17 cellular contexts compared by ENCODE assay signal in genomic region chr15:76203346-76203745, GRCh38.
DNase-seq lines count a peak whose midpoint lies in the region; ATAC-seq and TF ChIP-seq lines count a peak whose summit lies in the region.
"Had no signal": no experiment of that assay in that cellular context is flagged by ENCODE, and none has a peak within 500 bp of the region (broad histone marks: within the 10 kb centered on the region; RNA-seq: fewer than 3 reads in every experiment).

No MANE protein-coding gene starts in this region.

- BruUV-seq in IMR-90 (replicated peaks; lab: Mats Ljungman, UMichigan): no TSS peak

- no peak overlapping the region for H3K4ac ChIP-seq in IMR-90 (ENCODE audit: low read depth, low read length)

- no peaks in the 10 kb centered on the region for H3K27me3 Mint-ChIP-seq in central memory CD8-positive, alpha-beta T cell
- peaks cover 5% of the 10 kb centered on the region for H3K27me3 Mint-ChIP-seq in neural progenitor cell (ENCODE audit: insufficient read depth, low read depth)
- H3K27me3 Mint-ChIP-seq: B cell had no signal

- H3K36me3 ChIP-seq in IMR-90 (ENCODE audit: control insufficient read depth, insufficient read depth, low read length): peaks cover 2% of the 10 kb centered on the region; the same call in 1 of the 2 replicates
- H3K36me3 ChIP-seq in neural progenitor cell: no peaks in the 10 kb centered on the region
- H3K36me3 ChIP-seq in left ventricle myocardium inferior: no peaks in the 10 kb centered on the region

- no peak overlapping the region for H4K91ac ChIP-seq in IMR-90 (ENCODE audit: insufficient read depth, low read depth, low read length)

- peak overlapping the region; percentile 3 for H2AK9ac ChIP-seq in IMR-90 (replicated peaks; ENCODE audit: low read depth, low read length, poor library complexity)

- H3K4me2 ChIP-seq in IMR-90 (ENCODE audit: low read depth, low read length) (no peak overlapping the region), neural progenitor cell (no peak overlapping the region)
- H3K4me2 ChIP-seq: BLaER1 treated with 17β-estradiol and CSF1 and Interleukin-3, amounts not matched to agents 10 nM and 100 nM had no signal

- no peaks in the 10 kb centered on the region for H3K4me1 Mint-ChIP-seq in central memory CD8-positive, alpha-beta T cell
- peaks cover 20% of the 10 kb centered on the region for H3K4me1 Mint-ChIP-seq in neural progenitor cell
- H3K4me1 Mint-ChIP-seq: B cell had no signal

- no peak overlapping the region for H2AK5ac ChIP-seq in IMR-90 (ENCODE audit: low read depth, low read length)

- H2AFZ ChIP-seq in IMR-90 (replicated peaks; ENCODE audit: low read length, poor library complexity) (no peak overlapping the region), neural progenitor cell (replicated peaks) (no peak overlapping the region)

- H2BK120ac ChIP-seq in IMR-90 (ENCODE audit: low read depth, low read length): no peak overlapping the region

- H3K27me3 ChIP-seq in IMR-90 (ENCODE audit: control insufficient read depth, insufficient read depth, low read length) (no peaks in the 10 kb centered on the region), neural progenitor cell (no peaks in the 10 kb centered on the region), left ventricle myocardium inferior (ENCODE audit: low read depth) (no peaks in the 10 kb centered on the region)
- H3K27me3 ChIP-seq: BLaER1 treated with 17β-estradiol and CSF1 and Interleukin-3, amounts not matched to agents 10 nM and 100 nM had no signal

- dilution Hi-C loops in IMR-90 (cut with HindIII; ENCODE audit: low sequenced_read_pairs, unreplicated experiment): no loop called here

- H3K14ac ChIP-seq in IMR-90 (replicated peaks; ENCODE audit: low read depth, low read length): no peak overlapping the region

- H3K9ac ChIP-seq in IMR-90 (ENCODE audit: low read depth, low read length) (no peak overlapping the region), neural progenitor cell (no peak overlapping the region)
- H3K9ac ChIP-seq: BLaER1 treated with 17β-estradiol and CSF1 and Interleukin-3, amounts not matched to agents 10 nM and 100 nM had no signal

- H4K20me1 ChIP-seq in IMR-90 (ENCODE audit: insufficient read depth, low read length) (no peaks in the 10 kb centered on the region; the same call in none of the 2 replicates), neural progenitor cell (ENCODE audit: low read depth) (no peaks in the 10 kb centered on the region)

- no peak overlapping the region for H2BK15ac ChIP-seq in IMR-90 (ENCODE audit: low read depth, low read length)

- H3K79me1 ChIP-seq in IMR-90 (ENCODE audit: low read depth in 1 of 2, low read length in 2 of 2): 0 out of 4 replicates have a peak, but pooled peaks cover 0 to 3% of the 10 kb centered on the region in 2 experiments

- no peak overlapping the region for H2BK5ac ChIP-seq in IMR-90 (ENCODE audit: low read depth, low read length, poor library complexity, severe bottlenecking)

- peaks cover 7% of the 10 kb centered on the region for H3K4me1 ChIP-seq in IMR-90 (ENCODE audit: control insufficient read depth, insufficient read depth, low read length)
- peaks cover 12% of the 10 kb centered on the region for H3K4me1 ChIP-seq in neural progenitor cell
- peaks cover 32% of the 10 kb centered on the region for H3K4me1 ChIP-seq in left ventricle myocardium inferior

- H3K27ac ChIP-seq in IMR-90 (ENCODE audit: insufficient read depth, low read length) (no peak overlapping the region), neural progenitor cell (no peak overlapping the region), left ventricle myocardium inferior (replicated peaks) (no peak overlapping the region)
- H3K27ac ChIP-seq: BLaER1 treated with 17β-estradiol and CSF1 and Interleukin-3, amounts not matched to agents 10 nM and 100 nM had no signal

- POLR2A ChIA-PET in IMR-90 (lab: Charles Lee; ENCODE audit: unreplicated experiment): no interaction called here

- peaks cover 11% of the 10 kb centered on the region for H3K9me1 ChIP-seq in IMR-90 (ENCODE audit: insufficient read depth, low read length)

- H3F3A ChIP-seq in neural progenitor cell (ENCODE audit: low read depth): no peaks in the 10 kb centered on the region

- intact Hi-C loops in IMR-90 (cut with micrococcal nuclease): no loop called here
- intact Hi-C loops in left ventricle myocardium inferior (cut with micrococcal nuclease): no loop called here

- peak overlapping the region; percentile 62 for H3K27ac Mint-ChIP-seq in central memory CD8-positive, alpha-beta T cell (ENCODE audit: low read depth)
- H3K27ac Mint-ChIP-seq in neural progenitor cell: peak overlapping the region; percentile 53
- H3K27ac Mint-ChIP-seq: B cell; CD8-positive, alpha-beta T cell; H9 had no signal

- no peak overlapping the region for H3K4me3 ChIP-seq in IMR-90 (ENCODE audit: insufficient read depth, low read depth, low read length)
- no peak overlapping the region for H3K4me3 ChIP-seq in neural progenitor cell
- H3K4me3 ChIP-seq in left ventricle myocardium inferior: no peak overlapping the region
- H3K4me3 ChIP-seq: BLaER1 treated with 17β-estradiol and CSF1 and Interleukin-3, amounts not matched to agents 10 nM and 100 nM; GM12878 had no signal

- no peaks in the 10 kb centered on the region for H3K9me3 ChIP-seq in IMR-90 (ENCODE audit: control insufficient read depth, insufficient read depth, low read length)
- H3K9me3 ChIP-seq in neural progenitor cell (ENCODE audit: low read depth): no peaks in the 10 kb centered on the region
- H3K9me3 ChIP-seq in left ventricle myocardium inferior (replicated peaks): no peaks in the 10 kb centered on the region
- H3K9me3 ChIP-seq: BLaER1 treated with 17β-estradiol and CSF1 and Interleukin-3, amounts not matched to agents 10 nM and 100 nM had no signal

- peaks cover 10% of the 10 kb centered on the region for H3K36me3 Mint-ChIP-seq in central memory CD8-positive, alpha-beta T cell (ENCODE audit: insufficient read depth)
- peaks cover 2% of the 10 kb centered on the region for H3K36me3 Mint-ChIP-seq in neural progenitor cell

- in situ Hi-C loops in IMR-90 (cut with MboI; ENCODE audit: low sequenced_read_pairs): no loop called here

- H4K5ac ChIP-seq in IMR-90 (ENCODE audit: low read depth, low read length): no peak overlapping the region

- H3K56ac ChIP-seq in IMR-90 (ENCODE audit: extremely low read depth, insufficient read depth, low read length): no peak overlapping the region

- ATAC-seq in IMR-90 (ENCODE audit: low read depth) (no peak), GM19467 (IDR thresholded peaks at IDR 0.05; ENCODE audit: unreplicated experiment) (no peak)
- no peak for ATAC-seq in central memory CD8-positive, alpha-beta T cell (replicated peaks; ENCODE audit: extremely low read depth, poor library complexity, severe bottlenecking)
- ATAC-seq: CD8-positive, alpha-beta T cell; GM12878 had no signal

- no peak overlapping the region for H2BK20ac ChIP-seq in IMR-90 (ENCODE audit: low read depth, low read length)

- no peaks in the 10 kb centered on the region for H3K9me3 Mint-ChIP-seq in central memory CD8-positive, alpha-beta T cell
- no peaks in the 10 kb centered on the region for H3K9me3 Mint-ChIP-seq in neural progenitor cell
- H3K9me3 Mint-ChIP-seq: CD8-positive, alpha-beta T cell; H9 had no signal

- TF ChIP-seq POLR2A in IMR-90 (IDR thresholded peaks at IDR 0.05; ENCODE audit: low read depth, low read length): no peak

- DNase-seq in activated CD8-positive, alpha-beta memory T cell treated with anti-CD3 and anti-CD28 coated beads, Interleukin-2, amount 50 U/mL, for 48 hours: peak; percentile 12
- no peak for DNase-seq in activated CD8-positive, alpha-beta memory T cell treated with anti-CD3 and anti-CD28 coated beads for 24 hours
- no peak for DNase-seq in IMR-90
- DNase-seq in central memory CD8-positive, alpha-beta T cell (ENCODE audit: low spot score in 2 of 2): no peak
- no peak for DNase-seq in neural progenitor cell (ENCODE audit: low spot score)
- no peak for DNase-seq in left ventricle myocardium inferior
- no peak for DNase-seq in OCI-M1 (lab: John Stamatoyannopoulos, UW)
- DNase-seq: CD8-positive, alpha-beta T cell; DMS 273 treated with DMSO at 0.1 percent for 48 hours; DMS53; DND-41; EL; H9 had no signal

- H3K23ac ChIP-seq in IMR-90 (ENCODE audit: low read depth, low read length): no peak overlapping the region

- no CpG with 5 or more reads among the region's 5 CpGs for WGBS in IMR-90 (ENCODE audit: extremely low coverage in 2 of 2, insufficient read length in 1 of 2), 2 experiments

- CTCF ChIA-PET in IMR-90 (lab: Yijun Ruan, JAX): no interaction called here

- no peaks in the 10 kb centered on the region for H3K79me2 ChIP-seq in neural progenitor cell (ENCODE audit: low read depth)

- no peak overlapping the region for H3K4me3 Mint-ChIP-seq in central memory CD8-positive, alpha-beta T cell
- H3K4me3 Mint-ChIP-seq in neural progenitor cell: no peak overlapping the region
- H3K4me3 Mint-ChIP-seq: B cell; CD8-positive, alpha-beta T cell; H9 had no signal

- no peak for TF ChIP-seq RAD21 in IMR-90 (IDR thresholded peaks at IDR 0.05; ENCODE audit: low read length)

- TF ChIP-seq CTCF in IMR-90 (conservative IDR thresholded peaks at IDR 0.05; ENCODE audit: low read depth, low read length) (no peak), neural progenitor cell (IDR thresholded peaks at IDR 0.05) (no peak), left ventricle myocardium inferior (IDR thresholded peaks at IDR 0.05; ENCODE audit: borderline replicate concordance) (no peak)

- H4K8ac ChIP-seq in IMR-90 (ENCODE audit: low read depth in 2 of 2, low read length in 2 of 2): no peak overlapping the region

- H3K18ac ChIP-seq in IMR-90 (ENCODE audit: low read depth, low read length): no peak overlapping the region

TF ChIP-seq in IMR-90, 13 proteins besides CTCF, POLR2A, EP300 and RAD21:
- TF ChIP-seq NFE2L2 (IDR thresholded peaks at IDR 0.05; ENCODE audit: low read depth, low read length) (no peak), SMC3 (IDR thresholded peaks at IDR 0.05; ENCODE audit: low read depth, low read length) (no peak), MAZ (IDR thresholded peaks at IDR 0.05; ENCODE audit: borderline replicate concordance, low read depth, low read length) (no peak), MXI1 (IDR thresholded peaks at IDR 0.05; ENCODE audit: borderline replicate concordance, low read depth, low read length) (no peak), MAFK (IDR thresholded peaks at IDR 0.05; ENCODE audit: low read depth, low read length) (no peak), RCOR1 (IDR thresholded peaks at IDR 0.05; ENCODE audit: insufficient replicate concordance, low read length) (no peak), CEBPB (IDR thresholded peaks at IDR 0.05; ENCODE audit: low read depth, low read length) (no peak), RFX5 (IDR thresholded peaks at IDR 0.05; ENCODE audit: low read depth, low read length) (no peak), BHLHE40 (IDR thresholded peaks at IDR 0.05; ENCODE audit: low read depth, low read length) (no peak)
